Comparison of ENCODE assay signal across 8 cellular contexts in genomic region chr2:195559431-195559914, GRCh38.
DNase-seq lines count a peak whose midpoint lies in the region; ATAC-seq lines count a peak whose summit lies in the region.

No MANE protein-coding gene starts in this region.

- DNase-seq in NOMO-1 treated with DMSO at 0.1 percent for 48 hours (lab: John Stamatoyannopoulos, UW; ENCODE audit: unreplicated experiment) (peak; percentile 79), iPS-NIHi11 (ENCODE audit: low spot score) (peak; percentile 6), DMS79 treated with DMSO at 0.1 percent for 48 hours (lab: John Stamatoyannopoulos, UW) (no peak), NCI-H2227 treated with DMSO at 0.1 percent for 48 hours (lab: John Stamatoyannopoulos, UW) (no peak)
- DNase-seq in activated T-cell treated with anti-CD3 and anti-CD28 coated beads, Interleukin-2, amount 50 U/mL, for 1 hour, result peak; percentile 55
- peak; percentile 33 to 75 for DNase-seq in stimulated activated CD8-positive, alpha-beta memory T cell treated with anti-CD3 and anti-CD28 coated beads, Interleukin-7, amount 100 ng/mL, for 48 hours (ENCODE audit: extremely low read depth in 1 of 2, low read depth in 1 of 2)

- peak; percentile 90 for ATAC-seq in GM18519 (IDR thresholded peaks at IDR 0.05; ENCODE audit: low FRiP score, unreplicated experiment)
- peak; percentile 85 for ATAC-seq in HG02798 (IDR thresholded peaks at IDR 0.05; ENCODE audit: poor library complexity, unreplicated experiment)

Comparison
In these comparisons a context has a peak if more than half of its experiments do, and no peak if none do; other contexts are left out.
1. DNase-seq: peak in NOMO-1 treated with DMSO at 0.1 percent for 48 hours (single experiment), activated T-cell treated with anti-CD3 and anti-CD28 coated beads, Interleukin-2, amount 50 U/mL, for 1 hour (single experiment), iPS-NIHi11 (single experiment) and stimulated activated CD8-positive, alpha-beta memory T cell treated with anti-CD3 and anti-CD28 coated beads, Interleukin-7, amount 100 ng/mL, for 48 hours (2 of 2); none in DMS79 treated with DMSO at 0.1 percent for 48 hours (single experiment) and NCI-H2227 treated with DMSO at 0.1 percent for 48 hours (single experiment).